In genomic region chr3:173584093-173584833, GRCh38 we compare ENCODE assay signal across 8 cellular contexts.
DNase-seq lines count a peak whose midpoint lies in the region; ATAC-seq lines count a peak whose summit lies in the region.

No MANE protein-coding gene starts in this region.

- in situ Hi-C loops in Caki2 (cut with HindIII; ENCODE audit: low pct_unique_long_range_greater_than_20kb, low sequenced_read_pairs) = no loop called here

- peak overlapping the region; percentile 81 for H3K4me2 ChIP-seq in neuronal stem cell (ENCODE audit: insufficient read depth, low read length, poor library complexity, severe bottlenecking)

- no peak overlapping the region for H2BK5ac ChIP-seq in neuronal stem cell (ENCODE audit: low read length)

- H3K79me1 ChIP-seq in neuronal stem cell (ENCODE audit: low read depth, low read length) = no peaks in the 10 kb centered on the region

- H3K18ac ChIP-seq in neuronal stem cell (ENCODE audit: low read length) = no peak overlapping the region

- no CpG with 5 or more reads among the region's 16 CpGs for WGBS in neuronal stem cell (ENCODE audit: extremely low coverage in 2 of 2, insufficient read length in 2 of 2, insufficient replicate concordance in 1 of 2), 2 donors

- no peaks in the 10 kb centered on the region for H3K27me3 ChIP-seq in neuronal stem cell (ENCODE audit: control insufficient read depth in 3 of 3, insufficient read depth in 3 of 3, low read depth in 1 of 3, low read length in 3 of 3)

- H3K36me3 ChIP-seq in neuronal stem cell (replicated peaks in 1 of 2; ENCODE audit: control insufficient read depth in 2 of 2, insufficient read depth in 2 of 2, low read length in 2 of 2) = no peaks in the 10 kb centered on the region

- no peak overlapping the region for H2BK120ac ChIP-seq in neuronal stem cell (ENCODE audit: low read depth, low read length)

- H3K9ac ChIP-seq in neuronal stem cell (ENCODE audit: low read depth, low read length, poor library complexity) = no peak overlapping the region

- H2BK12ac ChIP-seq in neuronal stem cell (ENCODE audit: low read length) = no peak overlapping the region

- no peak overlapping the region for H2AK5ac ChIP-seq in neuronal stem cell (ENCODE audit: low read depth, low read length)

- no peak overlapping the region for H3K23ac ChIP-seq in neuronal stem cell (ENCODE audit: low read depth, low read length, poor library complexity)

- no peak overlapping the region for H3K14ac ChIP-seq in neuronal stem cell (ENCODE audit: low read length)

- DNase-seq in Caki2 (ENCODE audit: low read depth) (peak; percentile 35), SHP77 (lab: John Stamatoyannopoulos, UW) (peak; percentile 11 to 42), fibroblast of the conjunctiva (ENCODE audit: low read depth) (peak; percentile 35), neuronal stem cell (ENCODE audit: low spot score) (peak; percentile 74), GF-D8 (lab: John Stamatoyannopoulos, UW) (no peak)
- DNase-seq in stimulated activated CD8-positive, alpha-beta memory T cell treated with anti-CD3 and anti-CD28 coated beads, Interleukin-4, amount 100 ng/mL, for 48 hours = no peak

- no peak overlapping the region for H4K8ac ChIP-seq in neuronal stem cell (ENCODE audit: low read depth, low read length)

- H2BK15ac ChIP-seq in neuronal stem cell (ENCODE audit: low read length) = no peak overlapping the region

- H3K4me1 ChIP-seq in neuronal stem cell (ENCODE audit: control insufficient read depth in 2 of 2, insufficient read depth in 1 of 2, low read depth in 1 of 2, low read length in 2 of 2) = peaks cover 0 to 22% of the 10 kb centered on the region in 2 donors

- H3K4me3 ChIP-seq in neuronal stem cell (ENCODE audit: low read length in 2 of 2) = peak overlapping the region; percentile 58 to 76

- H2AFZ ChIP-seq in neuronal stem cell (ENCODE audit: low read length) = peak overlapping the region; percentile 89

- H4K91ac ChIP-seq in neuronal stem cell (ENCODE audit: low read depth, low read length, poor library complexity) = no peak overlapping the region

- ATAC-seq in HG02588 (IDR thresholded peaks at IDR 0.05; ENCODE audit: unreplicated experiment) (peak; percentile 54), GM19328 (IDR thresholded peaks at IDR 0.05; ENCODE audit: unreplicated experiment) (no peak)

- H3K9me3 ChIP-seq in neuronal stem cell (replicated peaks in 1 of 2; ENCODE audit: control insufficient read depth in 2 of 2, insufficient read depth in 1 of 2, low read depth in 1 of 2, low read length in 2 of 2) = no peaks in the 10 kb centered on the region

- no peak overlapping the region for H3K4ac ChIP-seq in neuronal stem cell (ENCODE audit: low read length)

- H3K27ac ChIP-seq in neuronal stem cell (replicated peaks; ENCODE audit: low read length) = peak overlapping the region; percentile 97

Comparison
In these comparisons a context has a peak if more than half of its experiments do, and no peak if none do; other contexts are left out.
1. DNase-seq: peak in Caki2 (single experiment), SHP77 (2 of 2), fibroblast of the conjunctiva (single experiment) and neuronal stem cell (single experiment); none in stimulated activated CD8-positive, alpha-beta memory T cell treated with anti-CD3 and anti-CD28 coated beads, Interleukin-4, amount 100 ng/mL, for 48 hours (single experiment) and GF-D8 (single experiment).